Comparison of ENCODE assay signal across 13 cellular contexts in genomic region chr9:121924700-121925099, GRCh38.
"Had no signal": no experiment of that assay in that cellular context is flagged by ENCODE, and none has a peak within 500 bp of the region (broad histone marks: within the 10 kb centered on the region; RNA-seq: fewer than 3 reads in every experiment).

No MANE protein-coding gene starts in this region.

- H3K36me3 Mint-ChIP-seq: naive B cell; stimulated activated memory B cell treated with anti-CD40 and anti-IgM and Interleukin-4, amounts not matched to agents 10 μg/mL and 1 μg/mL and 100 μg/mL, for 72 hours had no signal

- H3K4me1 ChIP-seq: parathyroid adenoma, uterus had no signal

- H3K27ac ChIP-seq: gastrocnemius medialis, parathyroid adenoma, tibial artery, uterus had no signal

- H3K4me3 ChIP-seq: gastrocnemius medialis, tibial artery, uterus had no signal

- H3K27me3 ChIP-seq: gastrocnemius medialis, tibial artery, uterus had no signal

- ATAC-seq: gastrocnemius medialis; left colon; stimulated activated memory B cell treated with anti-CD40 and anti-IgM and Interleukin-4, amounts not matched to agents 10 μg/mL and 1 μg/mL and 100 μg/mL, for 72 hours had no signal

- H3K27ac Mint-ChIP-seq: endodermal cell; stimulated activated memory B cell treated with anti-CD40 and anti-IgM and Interleukin-4, amounts not matched to agents 10 μg/mL and 1 μg/mL and 100 μg/mL, for 72 hours had no signal

- H3K9me3 ChIP-seq: gastrocnemius medialis, tibial artery, uterus had no signal

- H3K9ac ChIP-seq: parathyroid adenoma had no signal

- H2AFZ ChIP-seq: parathyroid adenoma had no signal

- DNase-seq: activated CD4-positive, CD25-positive, alpha-beta regulatory T cell treated with anti-CD3 and anti-CD28 coated beads, Interleukin-2, amount 50 U/mL, for 72 hours; activated naive CD4-positive, alpha-beta T cell treated with Interleukin-2 at 50 U/mL for 16 hours; activated T-cell treated with anti-CD3 and anti-CD28 coated beads for 4 hours; aorta; endodermal cell; gastrocnemius medialis; left colon; naive B cell; T1000; tibial artery; uterus had no signal

- H3K4me3 Mint-ChIP-seq: endodermal cell; naive B cell; stimulated activated memory B cell treated with anti-CD40 and anti-IgM and Interleukin-4, amounts not matched to agents 10 μg/mL and 1 μg/mL and 100 μg/mL, for 72 hours had no signal

- H3K4me1 Mint-ChIP-seq: naive B cell had no signal

- H3K9me3 Mint-ChIP-seq: endodermal cell; naive B cell; stimulated activated memory B cell treated with anti-CD40 and anti-IgM and Interleukin-4, amounts not matched to agents 10 μg/mL and 1 μg/mL and 100 μg/mL, for 72 hours had no signal

- H3K36me3 ChIP-seq: gastrocnemius medialis, uterus had no signal

- H3K79me2 ChIP-seq: parathyroid adenoma had no signal

- H3K27me3 Mint-ChIP-seq: naive B cell; stimulated activated memory B cell treated with anti-CD40 and anti-IgM and Interleukin-4, amounts not matched to agents 10 μg/mL and 1 μg/mL and 100 μg/mL, for 72 hours had no signal
